ENCODE assay signal across 20 cellular contexts in the genomic region with DNA sequence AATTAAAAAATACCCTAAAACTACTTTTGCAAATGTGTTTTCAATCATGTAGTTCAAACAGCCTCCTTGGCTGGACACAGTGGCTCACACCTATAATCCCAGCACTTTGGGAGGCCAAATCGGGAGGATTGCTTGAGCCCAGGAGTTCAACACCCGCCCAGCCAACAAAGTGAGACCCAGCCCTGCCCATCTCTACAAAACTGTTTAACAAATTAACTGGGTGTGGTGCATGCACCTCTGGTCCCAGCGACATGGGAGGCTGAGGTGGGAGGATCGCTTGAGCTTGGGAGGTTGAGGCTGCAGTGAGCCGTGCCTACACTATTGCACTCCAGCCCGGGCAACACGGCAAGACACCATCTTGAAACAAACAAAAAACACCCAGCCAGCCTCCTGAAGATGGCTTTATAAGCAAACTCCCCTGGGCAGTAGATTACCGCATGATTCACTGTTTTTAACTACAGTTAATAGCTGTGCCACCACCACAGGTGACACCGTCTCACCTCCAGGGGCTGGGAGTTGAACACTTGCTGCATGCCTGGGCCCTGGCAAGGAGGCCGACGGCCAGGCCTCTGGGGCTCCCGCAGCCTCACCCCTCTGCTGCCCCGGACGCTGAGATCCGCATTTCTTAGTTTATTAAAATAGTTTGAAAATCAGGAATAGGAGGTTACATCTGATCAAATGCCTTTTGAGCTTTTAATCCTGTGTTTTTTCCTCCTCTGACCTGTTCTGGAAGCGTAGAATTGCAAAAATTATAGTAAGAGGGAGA. TPM values are rescaled to one million over a fixed set of nuclear protein-coding genes. Genes with fewer than 3 reads are reported as not detected.
A peak's percentile ranks its signal among the peaks of the same experiment; 100 is the strongest.
DNase-seq lines count a peak whose midpoint lies in the region; ATAC-seq, FAIRE-seq and TF ChIP-seq lines count a peak whose summit lies in the region.
"Had no signal": no experiment of that assay in that cellular context is flagged by ENCODE, and none has a peak within 500 bp of the region (broad histone marks: within the 10 kb centered on the region; RNA-seq: fewer than 3 reads in every experiment).

No MANE protein-coding gene starts in this region.

- 86% methylated on average over 14 of the region's 16 CpGs for WGBS in right lobe of liver (ENCODE audit: insufficient coverage, low coverage, low lambda C conversion rate, missing lambda C conversion rate)
- 94% methylated on average over 14 of the region's 16 CpGs for WGBS in HepG2 (ENCODE audit: low lambda C conversion rate)
- WGBS in neuronal stem cell (ENCODE audit: extremely low coverage in 2 of 2, insufficient read length in 2 of 2, insufficient replicate concordance in 1 of 2), 2 donors: no CpG with 5 or more reads among the region's 16 CpGs

- H3K9ac ChIP-seq in HepG2 (ENCODE audit: insufficient read depth, low read depth, low read length) (no peak overlapping the region), neuronal stem cell (ENCODE audit: low read depth, low read length, poor library complexity) (no peak overlapping the region)

- H2AFZ ChIP-seq in HepG2 (ENCODE audit: low read length): no peak overlapping the region
- H2AFZ ChIP-seq in neuronal stem cell (ENCODE audit: low read length): no peak overlapping the region

- H3K27me3 ChIP-seq in right lobe of liver (no peaks in the 10 kb centered on the region), HepG2 (ENCODE audit: control insufficient read depth in 1 of 2, insufficient read depth in 2 of 2, low read length in 2 of 2) (no peaks in the 10 kb centered on the region), neuronal stem cell (ENCODE audit: control insufficient read depth in 3 of 3, insufficient read depth in 3 of 3, low read depth in 1 of 3, low read length in 3 of 3) (no peaks in the 10 kb centered on the region)

- H3K27me3 Mint-ChIP-seq in activated CD4-positive, alpha-beta memory T cell treated with anti-CD3 and anti-CD28 coated beads for 36 hours: no peaks in the 10 kb centered on the region
- H3K27me3 Mint-ChIP-seq in activated CD4-positive, alpha-beta memory T cell treated with anti-CD3 and anti-CD28 coated beads, Interleukin-2, amount 10 ng/mL, durations not matched to agents 7 days and 5 days: no peaks in the 10 kb centered on the region
- H3K27me3 Mint-ChIP-seq: CD4-positive, CD25-positive, alpha-beta regulatory T cell had no signal

- FAIRE-seq in HepG2 (lab: Jason Lieb, UNC): no peak
- FAIRE-seq: G401.6 had no signal

- no peak for ATAC-seq in right lobe of liver
- no peak for ATAC-seq in HepG2
- no peak for ATAC-seq in activated naive CD4-positive, alpha-beta T cell treated with anti-CD3 and anti-CD28 coated beads, Interleukin-2, amount 50 U/mL, for 72 hours
- ATAC-seq: PC-3 had no signal

- no peak for TF ChIP-seq RAD21 in HepG2 (CRISPR knock-in tag; IDR thresholded peaks at IDR 0.05)

- no peak overlapping the region for H4K8ac ChIP-seq in neuronal stem cell (ENCODE audit: low read depth, low read length)

- H3K36me3 Mint-ChIP-seq in activated CD4-positive, alpha-beta memory T cell treated with anti-CD3 and anti-CD28 coated beads for 36 hours: peaks cover 29% of the 10 kb centered on the region
- peaks cover 71% of the 10 kb centered on the region for H3K36me3 Mint-ChIP-seq in activated CD4-positive, alpha-beta memory T cell treated with anti-CD3 and anti-CD28 coated beads, Interleukin-2, amount 10 ng/mL, durations not matched to agents 7 days and 5 days (ENCODE audit: low read depth)
- H3K36me3 Mint-ChIP-seq in activated naive CD4-positive, alpha-beta T cell treated with anti-CD3 and anti-CD28 coated beads, Interleukin-2, amount 50 U/mL, for 72 hours: peaks cover 6 to 36% of the 10 kb centered on the region in 2 donors

- POLR2A ChIA-PET in activated CD4-positive, alpha-beta memory T cell treated with anti-CD3 and anti-CD28 coated beads for 36 hours (lab: Charles Lee): no interaction called here
- POLR2A ChIA-PET in activated CD4-positive, alpha-beta memory T cell treated with anti-CD3 and anti-CD28 coated beads, Interleukin-2, amount 10 ng/mL, durations not matched to agents 7 days and 5 days (lab: Charles Lee): interaction anchor here (1.2 kb wide), 1 partner anchor 17 kb away, joined by 5 read pairs; a partner anchor contains a TSS
- POLR2A ChIA-PET in HepG2 (lab: Yijun Ruan, JAX): no interaction called here

- no peak overlapping the region for H3K27ac ChIP-seq in right lobe of liver
- H3K27ac ChIP-seq in HepG2 (ENCODE audit: extremely low read length, insufficient read depth, low read length): no peak overlapping the region
- H3K27ac ChIP-seq in neuronal stem cell (replicated peaks; ENCODE audit: low read length): no peak overlapping the region
- H3K27ac ChIP-seq: 22Rv1 had no signal

- no peaks in the 10 kb centered on the region for H3K9me3 Mint-ChIP-seq in activated CD4-positive, alpha-beta memory T cell treated with anti-CD3 and anti-CD28 coated beads for 36 hours
- no peaks in the 10 kb centered on the region for H3K9me3 Mint-ChIP-seq in activated CD4-positive, alpha-beta memory T cell treated with anti-CD3 and anti-CD28 coated beads, Interleukin-2, amount 10 ng/mL, durations not matched to agents 7 days and 5 days
- no peaks in the 10 kb centered on the region for H3K9me3 Mint-ChIP-seq in activated naive CD4-positive, alpha-beta T cell treated with anti-CD3 and anti-CD28 coated beads, Interleukin-2, amount 50 U/mL, for 72 hours

- TF ChIP-seq CTCF in right lobe of liver (IDR thresholded peaks at IDR 0.05): no peak
- no peak for TF ChIP-seq CTCF in HepG2 (CRISPR knock-in tag; IDR thresholded peaks at IDR 0.05)

- H3K79me1 ChIP-seq in neuronal stem cell (ENCODE audit: low read depth, low read length): peaks cover 36% of the 10 kb centered on the region

- peak overlapping the region; percentile 31 for H3K23ac ChIP-seq in neuronal stem cell (ENCODE audit: low read depth, low read length, poor library complexity)

- no peak overlapping the region for H2AK5ac ChIP-seq in neuronal stem cell (ENCODE audit: low read depth, low read length)

- H3K4ac ChIP-seq in neuronal stem cell (ENCODE audit: low read length): no peak overlapping the region

- H3K9me3 ChIP-seq in right lobe of liver (no peaks in the 10 kb centered on the region), HepG2 (ENCODE audit: low read length) (no peaks in the 10 kb centered on the region), neuronal stem cell (replicated peaks in 1 of 2; ENCODE audit: control insufficient read depth in 2 of 2, insufficient read depth in 1 of 2, low read depth in 1 of 2, low read length in 2 of 2) (no peaks in the 10 kb centered on the region)

- H2BK120ac ChIP-seq in neuronal stem cell (ENCODE audit: low read depth, low read length): no peak overlapping the region

- no peak overlapping the region for H3K18ac ChIP-seq in neuronal stem cell (ENCODE audit: low read length)

- H3K79me2 ChIP-seq in HepG2 (ENCODE audit: insufficient read depth, low read length): peaks cover 88% of the 10 kb centered on the region

- H3K4me1 Mint-ChIP-seq in activated CD4-positive, alpha-beta memory T cell treated with anti-CD3 and anti-CD28 coated beads for 36 hours (ENCODE audit: low read depth): peaks cover 21% of the 10 kb centered on the region
- H3K4me1 Mint-ChIP-seq in activated CD4-positive, alpha-beta memory T cell treated with anti-CD3 and anti-CD28 coated beads, Interleukin-2, amount 10 ng/mL, durations not matched to agents 7 days and 5 days: peaks cover 26% of the 10 kb centered on the region

- H4K20me1 ChIP-seq in HepG2 (ENCODE audit: insufficient read depth, low read length): peaks cover 98% of the 10 kb centered on the region

- H3K4me2 ChIP-seq in HepG2 (ENCODE audit: low read depth, low read length): no peak overlapping the region
- H3K4me2 ChIP-seq in neuronal stem cell (ENCODE audit: insufficient read depth, low read length, poor library complexity, severe bottlenecking): no peak overlapping the region

- intact Hi-C loops in activated CD4-positive, alpha-beta memory T cell treated with anti-CD3 and anti-CD28 coated beads for 36 hours (cut with micrococcal nuclease): no loop called here
- intact Hi-C loops in right lobe of liver (cut with DNase I) (no loop called here), HepG2 (cut with micrococcal nuclease; ENCODE audit: unreplicated experiment) (no loop called here), posterior vena cava (cut with DNase I) (no loop called here)

- H3K14ac ChIP-seq in neuronal stem cell (ENCODE audit: low read length): no peak overlapping the region

- H4K91ac ChIP-seq in neuronal stem cell (ENCODE audit: low read depth, low read length, poor library complexity): no peak overlapping the region

- DNase-seq in activated CD4-positive, alpha-beta memory T cell treated with anti-CD3 and anti-CD28 coated beads for 36 hours: no peak
- no peak for DNase-seq in activated CD4-positive, alpha-beta memory T cell treated with anti-CD3 and anti-CD28 coated beads, Interleukin-2, amount 10 ng/mL, durations not matched to agents 7 days and 5 days
- DNase-seq in right lobe of liver: peak in 2 of 3 donors; percentile 11 to 24
- no peak for DNase-seq in HepG2 (ENCODE audit: low spot score)
- DNase-seq in neuronal stem cell (ENCODE audit: low spot score): no peak
- no peak for DNase-seq in NCI-H510A treated with DMSO at 0.1 percent for 48 hours (lab: John Stamatoyannopoulos, UW)
- DNase-seq in activated naive CD4-positive, alpha-beta T cell treated with anti-CD3 and anti-CD28 coated beads, Interleukin-2, amount 50 U/mL, for 72 hours (ENCODE audit: low spot score in 2 of 2): no peak
- DNase-seq in posterior vena cava (ENCODE audit: low spot score): no peak
- DNase-seq: CD4-positive, CD25-positive, alpha-beta regulatory T cell; COR-L47; DMS 273 treated with DMSO at 0.1 percent for 48 hours; H7; KG1; NCI-H1694 treated with DMSO at 0.1 percent for 48 hours; NCI-H2227 treated with DMSO at 0.1 percent for 48 hours; NCI-H524 treated with DMSO at 0.1 percent for 48 hours; PC-3; RPMI8226 had no signal

- H3K36me3 ChIP-seq in right lobe of liver (peaks cover 0 to 57% (median 25%) of the 10 kb centered on the region in 4 donors), HepG2 (replicated peaks in 1 of 2; ENCODE audit: control insufficient read depth in 1 of 2, insufficient read depth in 2 of 2, low read length in 2 of 2) (peaks cover 54 to 94% of the 10 kb centered on the region in 2 experiments), neuronal stem cell (replicated peaks in 1 of 2; ENCODE audit: control insufficient read depth in 2 of 2, insufficient read depth in 2 of 2, low read length in 2 of 2) (peaks cover 58 to 93% of the 10 kb centered on the region in 2 donors)

- TF ChIP-seq EP300 in HepG2 (IDR thresholded peaks at IDR 0.05; ENCODE audit: low read depth in 2 of 2, low read length in 2 of 2) (no peak), HepG2 (CRISPR knock-in tag; IDR thresholded peaks at IDR 0.05; ENCODE audit: borderline replicate concordance) (no peak)

- no peak overlapping the region for H2BK5ac ChIP-seq in neuronal stem cell (ENCODE audit: low read length)

- H2BK12ac ChIP-seq in neuronal stem cell (ENCODE audit: low read length): no peak overlapping the region

- CTCF ChIA-PET in activated CD4-positive, alpha-beta memory T cell treated with anti-CD3 and anti-CD28 coated beads for 36 hours (lab: Charles Lee): interaction anchor here (0.8 to 1.1 kb wide), 2 partner anchors 15 to 57 kb away, joined by 3 to 4 read pairs; no protein-coding TSS in a partner anchor
- CTCF ChIA-PET in activated CD4-positive, alpha-beta memory T cell treated with anti-CD3 and anti-CD28 coated beads, Interleukin-2, amount 10 ng/mL, durations not matched to agents 7 days and 5 days (lab: Charles Lee): interaction anchor here (0.5 kb wide), 1 partner anchor 73 kb away, joined by 3 read pairs; no protein-coding TSS in a partner anchor
- CTCF ChIA-PET in HepG2 (lab: Yijun Ruan, JAX; ENCODE audit: low intra/inter-chr PET ratio, low total read pairs): no interaction called here

- H3K4me3 Mint-ChIP-seq in activated CD4-positive, alpha-beta memory T cell treated with anti-CD3 and anti-CD28 coated beads for 36 hours: no peak overlapping the region
- H3K4me3 Mint-ChIP-seq in activated CD4-positive, alpha-beta memory T cell treated with anti-CD3 and anti-CD28 coated beads, Interleukin-2, amount 10 ng/mL, durations not matched to agents 7 days and 5 days: no peak overlapping the region
- H3K4me3 Mint-ChIP-seq: CD4-positive, CD25-positive, alpha-beta regulatory T cell had no signal

- H3K4me3 ChIP-seq in right lobe of liver (no peak overlapping the region), HepG2 (replicated peaks in 1 of 3; ENCODE audit: insufficient read depth in 1 of 3, low read depth in 2 of 3, low read length in 3 of 3) (no peak overlapping the region), neuronal stem cell (ENCODE audit: low read length in 2 of 2) (no peak overlapping the region)

- BruUV-seq in HepG2 (replicated peaks; lab: Mats Ljungman, UMichigan): no TSS peak

- in situ Hi-C loops in HepG2 (cut with HindIII; ENCODE audit: extremely low pct_ligation_motif_present, low pct_unique_long_range_greater_than_20kb): no loop called here

- H3K4me1 ChIP-seq in right lobe of liver (no peaks in the 10 kb centered on the region), HepG2 (ENCODE audit: insufficient read depth, low read length) (peaks cover 17% of the 10 kb centered on the region), neuronal stem cell (ENCODE audit: control insufficient read depth in 2 of 2, insufficient read depth in 1 of 2, low read depth in 1 of 2, low read length in 2 of 2) (peaks cover 0 to 2% of the 10 kb centered on the region in 2 donors)

- TF ChIP-seq POLR2A in right lobe of liver (IDR thresholded peaks at IDR 0.05) (no peak), HepG2 (IDR thresholded peaks at IDR 0.05; ENCODE audit: insufficient read depth in 1 of 2, low read depth in 2 of 2, low read length in 2 of 2) (no peak)

- H2BK15ac ChIP-seq in neuronal stem cell (ENCODE audit: low read length): no peak overlapping the region

- peak overlapping the region; percentile 28 for H3K27ac Mint-ChIP-seq in activated CD4-positive, alpha-beta memory T cell treated with anti-CD3 and anti-CD28 coated beads for 36 hours
- no peak overlapping the region for H3K27ac Mint-ChIP-seq in activated CD4-positive, alpha-beta memory T cell treated with anti-CD3 and anti-CD28 coated beads, Interleukin-2, amount 10 ng/mL, durations not matched to agents 7 days and 5 days
- peak overlapping the region in 1 of 2 donors; percentile 56 for H3K27ac Mint-ChIP-seq in activated naive CD4-positive, alpha-beta T cell treated with anti-CD3 and anti-CD28 coated beads, Interleukin-2, amount 50 U/mL, for 72 hours

RNA-seq across cellular contexts. Expression of a gene that starts 16.2 kb away (rescaled TPM):
- 10 to 100 TPM; 43.0 to 44.4 TPM for total RNA-seq in activated CD4-positive, alpha-beta memory T cell treated with anti-CD3 and anti-CD28 coated beads for 36 hours
- total RNA-seq in activated CD4-positive, alpha-beta memory T cell treated with anti-CD3 and anti-CD28 coated beads, Interleukin-2, amount 10 ng/mL, durations not matched to agents 7 days and 5 days: 10 to 100 TPM; 80.3 to 82.6 TPM
- 100 to 1,000 TPM in 3 of 6 experiments, 10 to 100 TPM in 3; 54.3 to 195 (median 140) TPM for total RNA-seq in right lobe of liver
- 89.4 and 161 TPM in 2 replicates for total RNA-seq in HepG2 (2016; rRNA removed; fragmentation: Illumina TruSeq; extraction: Trizol)
- total RNA-seq in HepG2 (2016; cell fraction: cytosol; rRNA removed; fragmentation: Illumina TruSeq; extraction: Trizol; ENCODE audit: low read depth): 42.7 and 52.7 TPM in 2 replicates
- total RNA-seq in HepG2 (2016; cell fraction: insoluble cytoplasmic fraction; rRNA removed; fragmentation: Illumina TruSeq; extraction: Trizol): 93.0 and 159 TPM in 2 replicates
- 72.6 and 73.1 TPM in 2 replicates for total RNA-seq in HepG2 (2016; cell fraction: membrane; rRNA removed; fragmentation: Illumina TruSeq; extraction: Trizol)
- 137 and 161 TPM in 2 replicates for total RNA-seq in HepG2 (2016; cell fraction: nucleus; rRNA removed; fragmentation: Illumina TruSeq; extraction: Trizol)
- polyA plus RNA-seq in HepG2 (2011; rRNA removed): 700 and 734 TPM in 2 replicates
- 548 and 662 TPM in 2 replicates for polyA plus RNA-seq in HepG2 (2011; cell fraction: cytosol; rRNA removed)
- polyA plus RNA-seq in HepG2 (2011; cell fraction: nucleus; rRNA removed): 529 and 555 TPM in 2 replicates
- polyA plus RNA-seq in HepG2 (2012): 435 and 453 TPM in 2 replicates
- polyA plus RNA-seq in HepG2 (2016; cell fraction: cytosol; fragmentation: Illumina TruSeq; extraction: Trizol; ENCODE audit: low read depth): 22.2 and 24.3 TPM in 2 replicates
- 90.0 and 95.3 TPM in 2 replicates for polyA plus RNA-seq in HepG2 (2016; cell fraction: insoluble cytoplasmic fraction; fragmentation: Illumina TruSeq; extraction: Trizol; ENCODE audit: low read depth)
- 47.9 and 49.9 TPM in 2 replicates for polyA plus RNA-seq in HepG2 (2016; cell fraction: membrane; fragmentation: Illumina TruSeq; extraction: Trizol; ENCODE audit: low read depth)
- 267 and 281 TPM in 2 replicates for polyA plus RNA-seq in HepG2 (2016; cell fraction: nucleus; fragmentation: Illumina TruSeq; extraction: Trizol; ENCODE audit: insufficient read depth, low read depth)
- polyA minus RNA-seq in HepG2 (2011; rRNA and poly(A)+ RNA removed; ENCODE audit: low replicate concordance): 110 and 581 TPM in 2 replicates
- polyA minus RNA-seq in HepG2 (2011; cell fraction: cytosol; rRNA and poly(A)+ RNA removed): 491 and 595 TPM in 2 replicates
- polyA minus RNA-seq in HepG2 (2011; cell fraction: nucleus; rRNA and poly(A)+ RNA removed): 203 and 242 TPM in 2 replicates
- polyA plus RNA-seq in neuronal stem cell (2013, experiment 1 of 2): 134 TPM
- polyA plus RNA-seq in neuronal stem cell (2013, experiment 2 of 2): 131 TPM
- total RNA-seq in activated naive CD4-positive, alpha-beta T cell treated with anti-CD3 and anti-CD28 coated beads, Interleukin-2, amount 50 U/mL, for 72 hours: 10 to 100 TPM; 61.7 to 99.8 TPM
- total RNA-seq in posterior vena cava: 100 to 1,000 TPM; 202 to 246 TPM

RNA-seq across cellular contexts. Expression of a gene that starts 39.4 kb away (rescaled TPM):
- 10 to 100 TPM; 77.2 to 77.6 TPM for total RNA-seq in activated CD4-positive, alpha-beta memory T cell treated with anti-CD3 and anti-CD28 coated beads for 36 hours
- total RNA-seq in activated CD4-positive, alpha-beta memory T cell treated with anti-CD3 and anti-CD28 coated beads, Interleukin-2, amount 10 ng/mL, durations not matched to agents 7 days and 5 days: 10 to 100 TPM; 86.5 to 89.0 TPM
- total RNA-seq in right lobe of liver (10 to 100 TPM; 33.4 to 41.2 (median 36.6) TPM), HepG2 (2016; rRNA removed; fragmentation: Illumina TruSeq; extraction: Trizol) (92.4 and 111 TPM in 2 replicates), posterior vena cava (10 to 100 TPM; 53.5 to 58.3 TPM)
- 75.4 and 89.7 TPM in 2 replicates for total RNA-seq in HepG2 (2016; cell fraction: cytosol; rRNA removed; fragmentation: Illumina TruSeq; extraction: Trizol; ENCODE audit: low read depth)
- 95.7 and 103 TPM in 2 replicates for total RNA-seq in HepG2 (2016; cell fraction: insoluble cytoplasmic fraction; rRNA removed; fragmentation: Illumina TruSeq; extraction: Trizol)
- 169 and 187 TPM in 2 replicates for total RNA-seq in HepG2 (2016; cell fraction: membrane; rRNA removed; fragmentation: Illumina TruSeq; extraction: Trizol)
- total RNA-seq in HepG2 (2016; cell fraction: nucleus; rRNA removed; fragmentation: Illumina TruSeq; extraction: Trizol): 37.2 and 43.4 TPM in 2 replicates
- 46.6 and 51.4 TPM in 2 replicates for polyA plus RNA-seq in HepG2 (2011; rRNA removed)
- 69.8 and 78.7 TPM in 2 replicates for polyA plus RNA-seq in HepG2 (2011; cell fraction: cytosol; rRNA removed)
- polyA plus RNA-seq in HepG2 (2011; cell fraction: nucleus; rRNA removed): 23.1 and 24.9 TPM in 2 replicates
- 80.3 and 83.9 TPM in 2 replicates for polyA plus RNA-seq in HepG2 (2012)
- 129 and 158 TPM in 2 replicates for polyA plus RNA-seq in HepG2 (2016; cell fraction: cytosol; fragmentation: Illumina TruSeq; extraction: Trizol; ENCODE audit: low read depth)
- polyA plus RNA-seq in HepG2 (2016; cell fraction: insoluble cytoplasmic fraction; fragmentation: Illumina TruSeq; extraction: Trizol; ENCODE audit: low read depth): 154 and 159 TPM in 2 replicates
- 228 and 251 TPM in 2 replicates for polyA plus RNA-seq in HepG2 (2016; cell fraction: membrane; fragmentation: Illumina TruSeq; extraction: Trizol; ENCODE audit: low read depth)
- 69.6 and 74.5 TPM in 2 replicates for polyA plus RNA-seq in HepG2 (2016; cell fraction: nucleus; fragmentation: Illumina TruSeq; extraction: Trizol; ENCODE audit: insufficient read depth, low read depth)
- polyA minus RNA-seq in HepG2 (2011; rRNA and poly(A)+ RNA removed; ENCODE audit: low replicate concordance): 52.3 and 76.3 TPM in 2 replicates
- 36.4 and 40.4 TPM in 2 replicates for polyA minus RNA-seq in HepG2 (2011; cell fraction: cytosol; rRNA and poly(A)+ RNA removed)
- 19.8 and 23.2 TPM in 2 replicates for polyA minus RNA-seq in HepG2 (2011; cell fraction: nucleus; rRNA and poly(A)+ RNA removed)
- polyA plus RNA-seq in neuronal stem cell (2013, experiment 1 of 2): 216 TPM
- polyA plus RNA-seq in neuronal stem cell (2013, experiment 2 of 2): 212 TPM
- 10 to 100 TPM; 72.8 to 81.2 TPM for total RNA-seq in activated naive CD4-positive, alpha-beta T cell treated with anti-CD3 and anti-CD28 coated beads, Interleukin-2, amount 50 U/mL, for 72 hours

RNA-seq across cellular contexts. Expression of a gene that starts 55.7 kb away (rescaled TPM):
- total RNA-seq in activated CD4-positive, alpha-beta memory T cell treated with anti-CD3 and anti-CD28 coated beads for 36 hours: 10 to 100 TPM; 87.6 to 96.0 TPM
- 10 to 100 TPM; 70.7 to 74.0 TPM for total RNA-seq in activated CD4-positive, alpha-beta memory T cell treated with anti-CD3 and anti-CD28 coated beads, Interleukin-2, amount 10 ng/mL, durations not matched to agents 7 days and 5 days
- 10 to 100 TPM; 41.5 to 54.6 (median 49.9) TPM for total RNA-seq in right lobe of liver
- total RNA-seq in HepG2 (2016; rRNA removed; fragmentation: Illumina TruSeq; extraction: Trizol): 55.4 and 62.0 TPM in 2 replicates
- 6.2 and 7.8 TPM in 2 replicates for total RNA-seq in HepG2 (2016; cell fraction: cytosol; rRNA removed; fragmentation: Illumina TruSeq; extraction: Trizol; ENCODE audit: low read depth)
- total RNA-seq in HepG2 (2016; cell fraction: insoluble cytoplasmic fraction; rRNA removed; fragmentation: Illumina TruSeq; extraction: Trizol): 55.6 and 59.2 TPM in 2 replicates
- 24.1 and 25.4 TPM in 2 replicates for total RNA-seq in HepG2 (2016; cell fraction: membrane; rRNA removed; fragmentation: Illumina TruSeq; extraction: Trizol)
- 58.4 and 64.5 TPM in 2 replicates for total RNA-seq in HepG2 (2016; cell fraction: nucleus; rRNA removed; fragmentation: Illumina TruSeq; extraction: Trizol)
- 92.0 and 106 TPM in 2 replicates for polyA plus RNA-seq in HepG2 (2011; rRNA removed)
- 65.4 and 70.1 TPM in 2 replicates for polyA plus RNA-seq in HepG2 (2011; cell fraction: cytosol; rRNA removed)
- 159 and 211 TPM in 2 replicates for polyA plus RNA-seq in HepG2 (2011; cell fraction: nucleus; rRNA removed)
- polyA plus RNA-seq in HepG2 (2012): 63.5 and 84.4 TPM in 2 replicates
- 6.2 and 8.1 TPM in 2 replicates for polyA plus RNA-seq in HepG2 (2016; cell fraction: cytosol; fragmentation: Illumina TruSeq; extraction: Trizol; ENCODE audit: low read depth)
- polyA plus RNA-seq in HepG2 (2016; cell fraction: insoluble cytoplasmic fraction; fragmentation: Illumina TruSeq; extraction: Trizol; ENCODE audit: low read depth): 70.2 and 76.6 TPM in 2 replicates
- 18.6 and 20.2 TPM in 2 replicates for polyA plus RNA-seq in HepG2 (2016; cell fraction: membrane; fragmentation: Illumina TruSeq; extraction: Trizol; ENCODE audit: low read depth)
- polyA plus RNA-seq in HepG2 (2016; cell fraction: nucleus; fragmentation: Illumina TruSeq; extraction: Trizol; ENCODE audit: insufficient read depth, low read depth): 135 and 144 TPM in 2 replicates
- polyA minus RNA-seq in HepG2 (2011; rRNA and poly(A)+ RNA removed; ENCODE audit: low replicate concordance): 53.7 and 134 TPM in 2 replicates
- polyA minus RNA-seq in HepG2 (2011; cell fraction: cytosol; rRNA and poly(A)+ RNA removed): 25.8 and 27.2 TPM in 2 replicates
- 110 and 138 TPM in 2 replicates for polyA minus RNA-seq in HepG2 (2011; cell fraction: nucleus; rRNA and poly(A)+ RNA removed)
- 48.4 TPM for polyA plus RNA-seq in neuronal stem cell (2013, experiment 1 of 2)
- 50.1 TPM for polyA plus RNA-seq in neuronal stem cell (2013, experiment 2 of 2)
- 100 to 1,000 TPM; 114 to 126 TPM for total RNA-seq in activated naive CD4-positive, alpha-beta T cell treated with anti-CD3 and anti-CD28 coated beads, Interleukin-2, amount 50 U/mL, for 72 hours
- 10 to 100 TPM; 72.6 to 75.6 TPM for total RNA-seq in posterior vena cava

Comparison
In these comparisons a context has a peak if more than half of its experiments do, and no peak if none do; other contexts are left out.
1. DNase-seq: peak in right lobe of liver (2 of 3); none in activated CD4-positive, alpha-beta memory T cell treated with anti-CD3 and anti-CD28 coated beads for 36 hours (single experiment), activated CD4-positive, alpha-beta memory T cell treated with anti-CD3 and anti-CD28 coated beads, Interleukin-2, amount 10 ng/mL, durations not matched to agents 7 days and 5 days (single experiment), HepG2 (single experiment), neuronal stem cell (single experiment), NCI-H510A treated with DMSO at 0.1 percent for 48 hours (single experiment), activated naive CD4-positive, alpha-beta T cell treated with anti-CD3 and anti-CD28 coated beads, Interleukin-2, amount 50 U/mL, for 72 hours (0 of 2) and posterior vena cava (single experiment).